ENCODE assay signal across 1 cellular context in the genomic region with DNA sequence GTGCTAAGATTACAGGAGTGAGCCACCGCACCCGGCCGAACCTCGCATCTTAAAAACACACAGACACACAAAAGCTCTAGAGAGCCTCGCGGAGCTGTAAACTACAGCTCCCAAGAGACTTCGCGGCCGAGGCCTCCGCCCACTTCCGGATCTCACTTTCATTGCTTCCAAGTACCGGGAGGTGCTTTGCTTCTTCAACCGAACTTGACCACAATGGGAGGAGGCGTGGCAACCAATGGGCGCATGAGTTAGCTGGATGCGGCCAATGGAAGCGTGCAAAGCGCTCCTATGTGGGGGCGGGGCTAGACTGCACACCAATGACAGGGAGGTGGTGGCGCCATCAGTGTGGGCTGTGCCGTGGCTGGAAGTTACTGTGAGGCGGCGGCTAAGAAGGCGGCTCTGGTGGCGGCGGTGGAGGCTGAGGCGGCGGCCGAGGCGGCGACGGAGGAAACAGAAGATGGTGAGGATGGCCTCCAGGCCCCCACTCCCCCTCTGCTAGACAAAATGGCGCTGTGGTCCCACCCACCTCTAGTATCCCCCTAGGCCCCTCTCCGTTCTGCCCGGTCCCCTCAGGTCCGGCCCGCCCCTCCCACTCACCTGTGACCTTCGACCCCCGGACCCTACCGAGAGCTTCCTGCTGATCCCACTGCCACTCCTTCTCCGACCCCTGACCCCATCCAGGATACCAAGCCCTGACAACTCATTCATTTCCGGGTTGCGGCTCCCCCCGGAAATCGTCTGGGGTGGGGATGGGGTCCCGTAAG.
TF ChIP-seq lines count a peak whose summit lies in the region.

A gene (plus strand): TSS at position 366 of the 764 bp plus-strand sequence. CDS start 92 bp downstream, at position 458.

TF ChIP-seq in K562, 482 proteins besides CTCF, POLR2A, EP300 and RAD21 (continued from another document):
- TF ChIP-seq, protein P1, sequence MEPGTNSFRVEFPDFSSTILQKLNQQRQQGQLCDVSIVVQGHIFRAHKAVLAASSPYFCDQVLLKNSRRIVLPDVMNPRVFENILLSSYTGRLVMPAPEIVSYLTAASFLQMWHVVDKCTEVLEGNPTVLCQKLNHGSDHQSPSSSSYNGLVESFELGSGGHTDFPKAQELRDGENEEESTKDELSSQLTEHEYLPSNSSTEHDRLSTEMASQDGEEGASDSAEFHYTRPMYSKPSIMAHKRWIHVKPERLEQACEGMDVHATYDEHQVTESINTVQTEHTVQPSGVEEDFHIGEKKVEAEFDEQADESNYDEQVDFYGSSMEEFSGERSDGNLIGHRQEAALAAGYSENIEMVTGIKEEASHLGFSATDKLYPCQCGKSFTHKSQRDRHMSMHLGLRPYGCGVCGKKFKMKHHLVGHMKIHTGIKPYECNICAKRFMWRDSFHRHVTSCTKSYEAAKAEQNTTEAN (CRISPR knock-in tag; IDR thresholded peaks at IDR 0.05) = 0 out of 2 replicates have a peak, but pooled peaks have one; percentile 61
- TF ChIP-seq TOE1 (IDR thresholded peaks at IDR 0.05; ENCODE audit: borderline replicate concordance) (no peak; the same call in 1 of the 2 replicates), TOE1 (CRISPR knock-in tag; IDR thresholded peaks at IDR 0.05; ENCODE audit: borderline replicate concordance, low read depth) (no peak), RBM25 (IDR thresholded peaks at IDR 0.05; ENCODE audit: low read depth, low read length, severe bottlenecking) (peak; percentile 98), TBL1XR1 (IDR thresholded peaks at IDR 0.05; ENCODE audit: low read length in 2 of 2) (peak in 1 of 2 experiments; percentile 66; a peak in 1 of 4 replicates), PHB2 (IDR thresholded peaks at IDR 0.05; ENCODE audit: low read depth) (no peak), ELF2 (CRISPR knock-in tag; IDR thresholded peaks at IDR 0.05) (peak; percentile 74), HCFC1 (IDR thresholded peaks at IDR 0.05; ENCODE audit: low read depth, low read length) (peak; percentile 94), POLR2B (IDR thresholded peaks at IDR 0.05; ENCODE audit: low read depth, partially characterized antibody) (peak; percentile 67), JUND (IDR thresholded peaks at IDR 0.05; ENCODE audit: borderline replicate concordance, low read depth, low read length) (no peak), JUND (tag; IDR thresholded peaks at IDR 0.05; ENCODE audit: borderline replicate concordance, low read depth, low read length) (peak; percentile 11; the same call in 1 of the 3 replicates), TBP (optimal IDR thresholded peaks at IDR 0.05; ENCODE audit: low read depth, low read length) (peak; percentile 96), ARID2 (IDR thresholded peaks at IDR 0.05) (no peak), CC2D1A (IDR thresholded peaks at IDR 0.05) (peak; percentile 100), ATF1 (CRISPR knock-in tag; IDR thresholded peaks at IDR 0.05) (no peak), ATF1 (tag; IDR thresholded peaks at IDR 0.05) (peak; percentile 79), SAP30 (IDR thresholded peaks at IDR 0.05; ENCODE audit: borderline replicate concordance, insufficient read depth, low read depth, low read length, poor library complexity, severe bottlenecking) (peak; percentile 42), ZNF584 (CRISPR knock-in tag; IDR thresholded peaks at IDR 0.05; ENCODE audit: low read depth) (peak; percentile 9; the same call in 1 of the 2 replicates), POLR3A (IDR thresholded peaks at IDR 0.05; ENCODE audit: borderline replicate concordance, extremely low read depth, insufficient read depth, insufficient read length) (peak; percentile 67), FOXA3 (CRISPR knock-in tag; conservative IDR thresholded peaks at IDR 0.05 in 1 of 2, IDR thresholded peaks at IDR 0.05 in 1 of 2) (peak in 1 of 2 experiments; percentile 37; a peak in 1 of 4 replicates), DIDO1 (tag; IDR thresholded peaks at IDR 0.05; ENCODE audit: low read depth) (no peak), GABPA (tag; conservative IDR thresholded peaks at IDR 0.05; ENCODE audit: low read depth) (peak; percentile 93), ETV6 (IDR thresholded peaks at IDR 0.05; ENCODE audit: borderline replicate concordance in 1 of 2, low read depth in 2 of 2, low read length in 1 of 2) (no peak), ETV6 (CRISPR knock-in tag; IDR thresholded peaks at IDR 0.05; ENCODE audit: borderline replicate concordance) (no peak), ZNF124 (CRISPR knock-in tag; IDR thresholded peaks at IDR 0.05) (no peak), ZNF175 (CRISPR knock-in tag; IDR thresholded peaks at IDR 0.05; ENCODE audit: low read depth) (no peak), HDAC1 (IDR thresholded peaks at IDR 0.05) (peak in 1 of 2 experiments; percentile 77; a peak in 2 of 4 replicates), CHD2 (IDR thresholded peaks at IDR 0.05; ENCODE audit: low read depth, low read length) (peak; percentile 90), MYC (IDR thresholded peaks at IDR 0.05; ENCODE audit: low read depth, low read length) (0 out of 2 replicates have a peak, but pooled peaks have one; percentile 15), MYC (CRISPR knock-in tag; IDR thresholded peaks at IDR 0.05; ENCODE audit: borderline replicate concordance, low read depth) (peak; percentile 54; the same call in 1 of the 2 replicates), PHF8 (IDR thresholded peaks at IDR 0.05; ENCODE audit: borderline replicate concordance, low read length) (peak; percentile 78; the same call in 1 of the 2 replicates)
- TF ChIP-seq, protein P2, sequence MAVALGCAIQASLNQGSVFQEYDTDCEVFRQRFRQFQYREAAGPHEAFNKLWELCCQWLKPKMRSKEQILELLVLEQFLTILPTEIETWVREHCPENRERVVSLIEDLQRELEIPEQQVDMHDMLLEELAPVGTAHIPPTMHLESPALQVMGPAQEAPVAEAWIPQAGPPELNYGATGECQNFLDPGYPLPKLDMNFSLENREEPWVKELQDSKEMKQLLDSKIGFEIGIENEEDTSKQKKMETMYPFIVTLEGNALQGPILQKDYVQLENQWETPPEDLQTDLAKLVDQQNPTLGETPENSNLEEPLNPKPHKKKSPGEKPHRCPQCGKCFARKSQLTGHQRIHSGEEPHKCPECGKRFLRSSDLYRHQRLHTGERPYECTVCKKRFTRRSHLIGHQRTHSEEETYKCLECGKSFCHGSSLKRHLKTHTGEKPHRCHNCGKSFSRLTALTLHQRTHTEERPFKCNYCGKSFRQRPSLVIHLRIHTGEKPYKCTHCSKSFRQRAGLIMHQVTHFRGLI (CRISPR knock-in tag; IDR thresholded peaks at IDR 0.05) = no peak
- TF ChIP-seq, protein P3, sequence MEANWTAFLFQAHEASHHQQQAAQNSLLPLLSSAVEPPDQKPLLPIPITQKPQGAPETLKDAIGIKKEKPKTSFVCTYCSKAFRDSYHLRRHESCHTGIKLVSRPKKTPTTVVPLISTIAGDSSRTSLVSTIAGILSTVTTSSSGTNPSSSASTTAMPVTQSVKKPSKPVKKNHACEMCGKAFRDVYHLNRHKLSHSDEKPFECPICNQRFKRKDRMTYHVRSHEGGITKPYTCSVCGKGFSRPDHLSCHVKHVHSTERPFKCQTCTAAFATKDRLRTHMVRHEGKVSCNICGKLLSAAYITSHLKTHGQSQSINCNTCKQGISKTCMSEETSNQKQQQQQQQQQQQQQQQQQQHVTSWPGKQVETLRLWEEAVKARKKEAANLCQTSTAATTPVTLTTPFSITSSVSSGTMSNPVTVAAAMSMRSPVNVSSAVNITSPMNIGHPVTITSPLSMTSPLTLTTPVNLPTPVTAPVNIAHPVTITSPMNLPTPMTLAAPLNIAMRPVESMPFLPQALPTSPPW (CRISPR knock-in tag; IDR thresholded peaks at IDR 0.05) = peak; percentile 75
- TF ChIP-seq, protein P4, sequence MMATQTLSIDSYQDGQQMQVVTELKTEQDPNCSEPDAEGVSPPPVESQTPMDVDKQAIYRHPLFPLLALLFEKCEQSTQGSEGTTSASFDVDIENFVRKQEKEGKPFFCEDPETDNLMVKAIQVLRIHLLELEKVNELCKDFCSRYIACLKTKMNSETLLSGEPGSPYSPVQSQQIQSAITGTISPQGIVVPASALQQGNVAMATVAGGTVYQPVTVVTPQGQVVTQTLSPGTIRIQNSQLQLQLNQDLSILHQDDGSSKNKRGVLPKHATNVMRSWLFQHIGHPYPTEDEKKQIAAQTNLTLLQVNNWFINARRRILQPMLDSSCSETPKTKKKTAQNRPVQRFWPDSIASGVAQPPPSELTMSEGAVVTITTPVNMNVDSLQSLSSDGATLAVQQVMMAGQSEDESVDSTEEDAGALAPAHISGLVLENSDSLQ (IDR thresholded peaks at IDR 0.05) = peak; percentile 76
- TF ChIP-seq, protein P5, sequence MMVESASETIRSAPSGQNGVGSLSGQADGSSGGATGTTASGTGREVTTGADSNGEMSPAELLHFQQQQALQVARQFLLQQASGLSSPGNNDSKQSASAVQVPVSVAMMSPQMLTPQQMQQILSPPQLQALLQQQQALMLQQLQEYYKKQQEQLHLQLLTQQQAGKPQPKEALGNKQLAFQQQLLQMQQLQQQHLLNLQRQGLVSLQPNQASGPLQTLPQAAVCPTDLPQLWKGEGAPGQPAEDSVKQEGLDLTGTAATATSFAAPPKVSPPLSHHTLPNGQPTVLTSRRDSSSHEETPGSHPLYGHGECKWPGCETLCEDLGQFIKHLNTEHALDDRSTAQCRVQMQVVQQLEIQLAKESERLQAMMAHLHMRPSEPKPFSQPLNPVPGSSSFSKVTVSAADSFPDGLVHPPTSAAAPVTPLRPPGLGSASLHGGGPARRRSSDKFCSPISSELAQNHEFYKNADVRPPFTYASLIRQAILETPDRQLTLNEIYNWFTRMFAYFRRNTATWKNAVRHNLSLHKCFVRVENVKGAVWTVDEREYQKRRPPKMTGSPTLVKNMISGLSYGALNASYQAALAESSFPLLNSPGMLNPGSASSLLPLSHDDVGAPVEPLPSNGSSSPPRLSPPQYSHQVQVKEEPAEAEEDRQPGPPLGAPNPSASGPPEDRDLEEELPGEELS (CRISPR knock-in tag; IDR thresholded peaks at IDR 0.05; ENCODE audit: borderline replicate concordance) = 0 out of 2 replicates have a peak, but pooled peaks have one; percentile 18
